ENCODE assay signal across 9 cellular contexts in genomic region chr12:13173537-13173936, GRCh38. TPM values are rescaled to one million over a fixed set of nuclear protein-coding genes. Genes with fewer than 3 reads are reported as not detected.
DNase-seq lines count a peak whose midpoint lies in the region; ATAC-seq and TF ChIP-seq lines count a peak whose summit lies in the region.
"Had no signal": no experiment of that assay in that cellular context is flagged by ENCODE, and none has a peak within 500 bp of the region (broad histone marks: within the 10 kb centered on the region; RNA-seq: fewer than 3 reads in every experiment).

No MANE protein-coding gene starts in this region.

- no peak overlapping the region for H3K4me3 ChIP-seq in right atrium auricular region

- no peak for TF ChIP-seq CTCF in right atrium auricular region (IDR thresholded peaks at IDR 0.05)

- no peaks in the 10 kb centered on the region for H3K27me3 ChIP-seq in right atrium auricular region

- no peaks in the 10 kb centered on the region for H3K9me3 Mint-ChIP-seq in activated naive CD4-positive, alpha-beta T cell treated with anti-CD3 and anti-CD28 coated beads, Interleukin-2, amount 50 U/mL, for 72 hours
- H3K9me3 Mint-ChIP-seq: natural killer cell had no signal

- no peaks in the 10 kb centered on the region for H3K36me3 Mint-ChIP-seq in activated naive CD4-positive, alpha-beta T cell treated with anti-CD3 and anti-CD28 coated beads, Interleukin-2, amount 50 U/mL, for 72 hours
- H3K36me3 Mint-ChIP-seq: natural killer cell had no signal

- H3K4me1 ChIP-seq in right atrium auricular region, result peaks cover 0 to 41% of the 10 kb centered on the region in 2 donors

- H3K36me3 ChIP-seq in right atrium auricular region, result no peaks in the 10 kb centered on the region

- DNase-seq in COLO829 (ENCODE audit: low spot score) (peak; percentile 90), right atrium auricular region (ENCODE audit: low spot score) (peak; percentile 89), NCI-H446 treated with DMSO at 0.1 percent for 48 hours (lab: John Stamatoyannopoulos, UW) (no peak), T-helper 9 cell (no peak)
- DNase-seq in activated naive CD4-positive, alpha-beta T cell treated with anti-CD3 and anti-CD28 coated beads, Interleukin-2, amount 50 U/mL, for 72 hours (ENCODE audit: low spot score in 2 of 2), result peak in 1 of 2 donors; percentile 48
- DNase-seq in stimulated activated CD4-positive, alpha-beta T cell treated with anti-CD3 and anti-CD28 coated beads, Interleukin-4, amount 100 ng/mL, for 24 hours, result peak; percentile 40
- DNase-seq: natural killer cell had no signal

- no peak overlapping the region for H3K27ac Mint-ChIP-seq in activated naive CD4-positive, alpha-beta T cell treated with anti-CD3 and anti-CD28 coated beads, Interleukin-2, amount 50 U/mL, for 72 hours
- H3K27ac Mint-ChIP-seq: natural killer cell had no signal

- ATAC-seq in GM19452 (IDR thresholded peaks at IDR 0.05; ENCODE audit: unreplicated experiment) (peak; percentile 94), HG03432 (IDR thresholded peaks at IDR 0.05; ENCODE audit: unreplicated experiment) (peak; percentile 97)
- ATAC-seq in activated naive CD4-positive, alpha-beta T cell treated with anti-CD3 and anti-CD28 coated beads, Interleukin-2, amount 50 U/mL, for 72 hours, result peak; percentile 94 to 96

- peak overlapping the region; percentile 36 to 75 for H3K27ac ChIP-seq in right atrium auricular region

- H3K9me3 ChIP-seq in right atrium auricular region, result no peaks in the 10 kb centered on the region

RNA-seq across cellular contexts. Expression of gene EMP1, which starts 23.0 kb away (rescaled TPM):
- total RNA-seq in activated naive CD4-positive, alpha-beta T cell treated with anti-CD3 and anti-CD28 coated beads, Interleukin-2, amount 50 U/mL, for 72 hours, result 1 to 10 TPM; 1.4 to 9.2 TPM
- 100 to 1,000 TPM; 188 to 208 TPM for total RNA-seq in right atrium auricular region

Comparison
In these comparisons a context has a peak if more than half of its experiments do, and no peak if none do; other contexts are left out.
1. DNase-seq: peak in COLO829 (single experiment), right atrium auricular region (single experiment) and stimulated activated CD4-positive, alpha-beta T cell treated with anti-CD3 and anti-CD28 coated beads, Interleukin-4, amount 100 ng/mL, for 24 hours (single experiment); none in NCI-H446 treated with DMSO at 0.1 percent for 48 hours (single experiment) and T-helper 9 cell (single experiment).
2. RNA of gene EMP1, which starts 23.0 kb away (total RNA-seq): 188 to 208 TPM in right atrium auricular region; 1.4 to 9.2 TPM in activated naive CD4-positive, alpha-beta T cell treated with anti-CD3 and anti-CD28 coated beads, Interleukin-2, amount 50 U/mL, for 72 hours; every median in the first group is over 10 times any median in the second.
3. Peak in every context shown above with its lines, with median percentiles within 50 percentile points of each other: ATAC-seq.